In genomic region chr16:29784901-29785500, GRCh38 we compare ENCODE assay signal across 9 cellular contexts. TPM values are rescaled to one million over a fixed set of nuclear protein-coding genes. Genes with fewer than 3 reads are reported as not detected.
DNase-seq lines count a peak whose midpoint lies in the region; ATAC-seq and TF ChIP-seq lines count a peak whose summit lies in the region.
"Had no signal": no experiment of that assay in that cellular context is flagged by ENCODE, and none has a peak within 500 bp of the region (broad histone marks: within the 10 kb centered on the region; RNA-seq: fewer than 3 reads in every experiment).

No MANE protein-coding gene starts in this region.

- peaks cover 11% of the 10 kb centered on the region for H3K4me1 ChIP-seq in lower lobe of right lung

- peaks cover 3% of the 10 kb centered on the region for H3K36me3 Mint-ChIP-seq in activated CD4-positive, alpha-beta memory T cell treated with anti-CD3 and anti-CD28 coated beads, Interleukin-2, amount 10 ng/mL, durations not matched to agents 7 days and 5 days (ENCODE audit: low read depth)

- peak; percentile 85 for DNase-seq in GM13976 (ENCODE audit: low spot score)
- peak; percentile 81 for DNase-seq in activated CD4-positive, alpha-beta memory T cell treated with anti-CD3 and anti-CD28 coated beads, Interleukin-2, amount 10 ng/mL, durations not matched to agents 7 days and 5 days
- DNase-seq in ecto neural progenitor cell (ENCODE audit: low spot score): peak; percentile 87
- DNase-seq in lower lobe of right lung: peak; percentile 83
- peak; percentile 61 for DNase-seq in stimulated activated CD8-positive, alpha-beta memory T cell treated with anti-CD3 and anti-CD28 coated beads, Interleukin-12 subunit alpha, Interleukin-12 subunit beta, amount 100 ng/mL, for 1 hour (ENCODE audit: low read depth)
- DNase-seq in NCI-H345 (lab: John Stamatoyannopoulos, UW): no peak
- no peak for DNase-seq in NCI-H1436 treated with DMSO at 0.1 percent for 48 hours (lab: John Stamatoyannopoulos, UW)
- no peak for DNase-seq in NCI-H2196 treated with DMSO at 0.1 percent for 48 hours (lab: John Stamatoyannopoulos, UW; ENCODE audit: unreplicated experiment)

- no peaks in the 10 kb centered on the region for H3K27me3 ChIP-seq in lower lobe of right lung (ENCODE audit: low read depth)

- ATAC-seq in lower lobe of right lung: peak; percentile 79 to 86

- H3K4me3 Mint-ChIP-seq in activated CD4-positive, alpha-beta memory T cell treated with anti-CD3 and anti-CD28 coated beads, Interleukin-2, amount 10 ng/mL, durations not matched to agents 7 days and 5 days: peak overlapping the region; percentile 29

- H3K27ac ChIP-seq in lower lobe of right lung: no peak overlapping the region

- H3K27ac Mint-ChIP-seq in activated CD4-positive, alpha-beta memory T cell treated with anti-CD3 and anti-CD28 coated beads, Interleukin-2, amount 10 ng/mL, durations not matched to agents 7 days and 5 days: no peak overlapping the region

- H3K27me3 Mint-ChIP-seq in activated CD4-positive, alpha-beta memory T cell treated with anti-CD3 and anti-CD28 coated beads, Interleukin-2, amount 10 ng/mL, durations not matched to agents 7 days and 5 days: peaks cover 14% of the 10 kb centered on the region

- TF ChIP-seq CTCF in GM13976 (IDR thresholded peaks at IDR 0.05; ENCODE audit: borderline replicate concordance, control extremely low read depth, extremely low read depth, insufficient read depth, missing control alignments) (peak; percentile 78), lower lobe of right lung (IDR thresholded peaks at IDR 0.05) (peak; percentile 84)

- CTCF ChIA-PET in activated CD4-positive, alpha-beta memory T cell treated with anti-CD3 and anti-CD28 coated beads, Interleukin-2, amount 10 ng/mL, durations not matched to agents 7 days and 5 days (lab: Charles Lee): interaction anchor here (0.5 to 4.6 kb wide), 37 partner anchors 8 to 913 kb away, joined by 3 to 57 read pairs (median 6); partner anchors contain the start of genes HIRIP3, MVP, PAGR1 and TAOK2

- intact Hi-C loops in lower lobe of right lung (cut with DNase I): no loop called here

- H3K9me3 Mint-ChIP-seq in activated CD4-positive, alpha-beta memory T cell treated with anti-CD3 and anti-CD28 coated beads, Interleukin-2, amount 10 ng/mL, durations not matched to agents 7 days and 5 days: no peaks in the 10 kb centered on the region

- no peaks in the 10 kb centered on the region for H3K36me3 ChIP-seq in lower lobe of right lung

- POLR2A ChIA-PET in activated CD4-positive, alpha-beta memory T cell treated with anti-CD3 and anti-CD28 coated beads, Interleukin-2, amount 10 ng/mL, durations not matched to agents 7 days and 5 days (lab: Charles Lee): interaction anchor here (0.7 to 13.0 kb wide), 12 partner anchors 19 to 119 kb away, joined by 3 to 260 read pairs (median 5); partner anchors contain the start of genes C16orf54 and MAZ

- no peaks in the 10 kb centered on the region for H3K9me3 ChIP-seq in lower lobe of right lung

- peaks cover 32% of the 10 kb centered on the region for H3K4me1 Mint-ChIP-seq in activated CD4-positive, alpha-beta memory T cell treated with anti-CD3 and anti-CD28 coated beads, Interleukin-2, amount 10 ng/mL, durations not matched to agents 7 days and 5 days

- peak overlapping the region; percentile 39 for H3K4me3 ChIP-seq in lower lobe of right lung

- in situ Hi-C loops in GM13976 (cut with MboI; ENCODE audit: low sequenced_read_pairs, unreplicated experiment): no loop called here

RNA-seq across cellular contexts. Expression of gene KIF22, which starts 5.5 kb away (rescaled TPM):
- 100 to 1,000 TPM; 187 to 192 TPM for total RNA-seq in activated CD4-positive, alpha-beta memory T cell treated with anti-CD3 and anti-CD28 coated beads, Interleukin-2, amount 10 ng/mL, durations not matched to agents 7 days and 5 days
- total RNA-seq in lower lobe of right lung: 21.8 TPM

RNA-seq across cellular contexts. Expression of gene ZG16, which starts 6.9 kb away (rescaled TPM):
- not detected for total RNA-seq in activated CD4-positive, alpha-beta memory T cell treated with anti-CD3 and anti-CD28 coated beads, Interleukin-2, amount 10 ng/mL, durations not matched to agents 7 days and 5 days
- not detected for total RNA-seq in lower lobe of right lung
- total RNA-seq: LHCN-M2 had no signal

RNA-seq across cellular contexts. Expression of gene MAZ, which starts 21.3 kb away (rescaled TPM):
- 100 to 1,000 TPM; 365 to 376 TPM for total RNA-seq in activated CD4-positive, alpha-beta memory T cell treated with anti-CD3 and anti-CD28 coated beads, Interleukin-2, amount 10 ng/mL, durations not matched to agents 7 days and 5 days
- 169 TPM for total RNA-seq in lower lobe of right lung

RNA-seq across cellular contexts. Expression of gene PRRT2, which starts 27.0 kb away (rescaled TPM):
- 1 to 10 TPM in 1 of 2 experiments, under 1 TPM in 1; 0.91 to 1.0 TPM for total RNA-seq in activated CD4-positive, alpha-beta memory T cell treated with anti-CD3 and anti-CD28 coated beads, Interleukin-2, amount 10 ng/mL, durations not matched to agents 7 days and 5 days
- total RNA-seq in lower lobe of right lung: 3.2 TPM

RNA-seq across cellular contexts. Expression of gene PAGR1, which starts 31.0 kb away (rescaled TPM):
- 10 to 100 TPM; 26.6 to 28.4 TPM for total RNA-seq in activated CD4-positive, alpha-beta memory T cell treated with anti-CD3 and anti-CD28 coated beads, Interleukin-2, amount 10 ng/mL, durations not matched to agents 7 days and 5 days
- total RNA-seq in lower lobe of right lung: 18.1 TPM

Comparison
In these comparisons a context has a peak if more than half of its experiments do, and no peak if none do; other contexts are left out.
1. DNase-seq: peak in GM13976 (single experiment), activated CD4-positive, alpha-beta memory T cell treated with anti-CD3 and anti-CD28 coated beads, Interleukin-2, amount 10 ng/mL, durations not matched to agents 7 days and 5 days (single experiment), ecto neural progenitor cell (single experiment), lower lobe of right lung (single experiment) and stimulated activated CD8-positive, alpha-beta memory T cell treated with anti-CD3 and anti-CD28 coated beads, Interleukin-12 subunit alpha, Interleukin-12 subunit beta, amount 100 ng/mL, for 1 hour (single experiment); none in NCI-H345 (single experiment), NCI-H1436 treated with DMSO at 0.1 percent for 48 hours (single experiment) and NCI-H2196 treated with DMSO at 0.1 percent for 48 hours (single experiment).